1 cellular context compared by ENCODE assay signal in the genomic region with DNA sequence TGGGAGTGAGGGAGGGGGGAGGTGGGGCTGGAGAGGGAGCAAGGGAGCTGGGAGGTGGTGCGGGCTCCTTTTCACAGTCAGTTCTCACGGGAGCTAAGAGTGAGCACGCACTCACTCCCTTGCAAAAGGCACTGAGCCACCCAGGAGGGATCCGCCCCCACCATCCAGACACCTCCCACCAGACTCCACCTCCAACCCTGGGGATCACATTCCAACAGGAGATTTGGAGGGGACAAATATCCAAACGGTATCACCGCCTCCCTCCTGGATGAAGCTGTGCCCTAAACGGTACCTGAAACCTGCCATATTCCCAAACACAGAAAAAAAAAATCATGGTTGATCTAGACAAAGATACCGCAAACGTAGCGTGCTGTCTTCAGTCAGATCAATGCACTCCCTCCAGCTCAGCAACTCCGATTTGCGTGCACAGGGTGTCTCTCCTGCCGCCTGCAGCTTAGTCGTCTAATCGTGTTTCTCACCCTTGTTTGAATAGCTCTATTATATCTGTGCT.
TF ChIP-seq lines count a peak whose summit lies in the region.

No MANE protein-coding gene starts in this region.

TF ChIP-seq in HEK293, 187 proteins besides CTCF, POLR2A, EP300 and RAD21 (continued from another document and continues in another):
- no peak for TF ChIP-seq ZNF518A (tag by site-specific recombination; conservative IDR thresholded peaks at IDR 0.05; ENCODE audit: low read depth)
- no peak for TF ChIP-seq ZBTB8A (tag by site-specific recombination; IDR thresholded peaks at IDR 0.05)
- no peak for TF ChIP-seq ZNF677 (tag by site-specific recombination; IDR thresholded peaks at IDR 0.05)
- TF ChIP-seq ZBTB11 (tag by site-specific recombination; conservative IDR thresholded peaks at IDR 0.05; ENCODE audit: low read depth) = no peak
- peak; percentile 74 for TF ChIP-seq ZNF335 (tag by site-specific recombination; conservative IDR thresholded peaks at IDR 0.05)
- TF ChIP-seq ZNF600 (tag by site-specific recombination; IDR thresholded peaks at IDR 0.05) = peak; percentile 76
- TF ChIP-seq ZNF18 (tag by site-specific recombination; IDR thresholded peaks at IDR 0.05) = no peak
- no peak for TF ChIP-seq ZIC2 (tag by site-specific recombination; IDR thresholded peaks at IDR 0.05)
- TF ChIP-seq PRDM2 (tag by site-specific recombination; IDR thresholded peaks at IDR 0.05; ENCODE audit: borderline replicate concordance) = no peak
- no peak for TF ChIP-seq ZNF558 (tag by site-specific recombination; IDR thresholded peaks at IDR 0.05)
- no peak for TF ChIP-seq ZNF664 (tag by site-specific recombination; IDR thresholded peaks at IDR 0.05)
- TF ChIP-seq ZNF548 (tag by site-specific recombination; IDR thresholded peaks at IDR 0.05) = no peak
- no peak for TF ChIP-seq ZNF350 (tag by site-specific recombination; IDR thresholded peaks at IDR 0.05)
- TF ChIP-seq GLIS1 (tag by site-specific recombination; IDR thresholded peaks at IDR 0.05) = peak; percentile 69
- peak; percentile 32; the same call in 1 of the 2 replicates for TF ChIP-seq SP7 (tag by site-specific recombination; IDR thresholded peaks at IDR 0.05)
- TF ChIP-seq ZFHX2 (tag by site-specific recombination; conservative IDR thresholded peaks at IDR 0.05) = peak; percentile 69
- no peak for TF ChIP-seq ZNF280C (tag by site-specific recombination; IDR thresholded peaks at IDR 0.05)
- no peak for TF ChIP-seq ZNF175 (tag by site-specific recombination; IDR thresholded peaks at IDR 0.05)
- TF ChIP-seq SETDB1 (IDR thresholded peaks at IDR 0.05; ENCODE audit: insufficient read length, low read length) = no peak
- no peak for TF ChIP-seq ZNF292 (tag by site-specific recombination; IDR thresholded peaks at IDR 0.05; ENCODE audit: borderline replicate concordance, low read depth)
- no peak for TF ChIP-seq ZNF645 (tag by site-specific recombination; IDR thresholded peaks at IDR 0.05)
- no peak for TF ChIP-seq ZNF549 (tag by site-specific recombination; IDR thresholded peaks at IDR 0.05)
- TF ChIP-seq HIC1 (tag by site-specific recombination; IDR thresholded peaks at IDR 0.05) = no peak
- TF ChIP-seq, protein P1, sequence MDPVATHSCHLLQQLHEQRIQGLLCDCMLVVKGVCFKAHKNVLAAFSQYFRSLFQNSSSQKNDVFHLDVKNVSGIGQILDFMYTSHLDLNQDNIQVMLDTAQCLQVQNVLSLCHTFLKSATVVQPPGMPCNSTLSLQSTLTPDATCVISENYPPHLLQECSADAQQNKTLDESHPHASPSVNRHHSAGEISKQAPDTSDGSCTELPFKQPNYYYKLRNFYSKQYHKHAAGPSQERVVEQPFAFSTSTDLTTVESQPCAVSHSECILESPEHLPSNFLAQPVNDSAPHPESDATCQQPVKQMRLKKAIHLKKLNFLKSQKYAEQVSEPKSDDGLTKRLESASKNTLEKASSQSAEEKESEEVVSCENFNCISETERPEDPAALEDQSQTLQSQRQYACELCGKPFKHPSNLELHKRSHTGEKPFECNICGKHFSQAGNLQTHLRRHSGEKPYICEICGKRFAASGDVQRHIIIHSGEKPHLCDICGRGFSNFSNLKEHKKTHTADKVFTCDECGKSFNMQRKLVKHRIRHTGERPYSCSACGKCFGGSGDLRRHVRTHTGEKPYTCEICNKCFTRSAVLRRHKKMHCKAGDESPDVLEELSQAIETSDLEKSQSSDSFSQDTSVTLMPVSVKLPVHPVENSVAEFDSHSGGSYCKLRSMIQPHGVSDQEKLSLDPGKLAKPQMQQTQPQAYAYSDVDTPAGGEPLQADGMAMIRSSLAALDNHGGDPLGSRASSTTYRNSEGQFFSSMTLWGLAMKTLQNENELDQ (tag by site-specific recombination; IDR thresholded peaks at IDR 0.05; ENCODE audit: low read depth) = no peak
- no peak for TF ChIP-seq ZNF174 (tag by site-specific recombination; IDR thresholded peaks at IDR 0.05)
- TF ChIP-seq ZFP37 (tag by site-specific recombination; IDR thresholded peaks at IDR 0.05) = no peak
